Comparison of ENCODE assay signal across 1 cellular context in the genomic region with DNA sequence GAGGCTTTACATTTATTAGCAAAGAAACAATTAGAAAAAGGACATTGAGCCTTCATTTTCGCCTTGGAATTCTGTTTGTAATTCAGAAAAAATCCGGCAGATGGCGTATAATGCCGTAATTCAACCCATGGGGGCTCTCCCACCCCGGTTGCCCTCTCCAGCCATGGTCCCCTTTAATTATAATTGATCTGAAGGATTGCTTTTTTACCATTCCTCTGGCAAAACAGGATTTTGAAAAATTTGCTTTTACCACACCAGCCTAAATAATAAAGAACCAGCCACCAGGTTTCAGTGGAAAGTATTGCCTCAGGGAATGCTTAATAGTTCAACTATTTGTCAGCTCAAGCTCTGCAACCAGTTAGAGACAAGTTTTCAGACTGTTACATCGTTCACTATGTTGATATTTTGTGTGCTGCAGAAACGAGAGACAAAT.
TF ChIP-seq lines count a peak whose summit lies in the region.

No MANE protein-coding gene starts in this region.

TF ChIP-seq in GM12878, 131 proteins besides CTCF, POLR2A, EP300 and RAD21:
- peak; percentile 36; the same call in 1 of the 2 replicates for TF ChIP-seq SMC3 (IDR thresholded peaks at IDR 0.05; ENCODE audit: borderline replicate concordance, low read length)
